In genomic region chrX:42755820-42756219, GRCh38 we compare ENCODE assay signal across 9 cellular contexts. TPM values are rescaled to one million over a fixed set of nuclear protein-coding genes. Genes with fewer than 3 reads are reported as not detected.
DNase-seq lines count a peak whose midpoint lies in the region; ATAC-seq and TF ChIP-seq lines count a peak whose summit lies in the region.
"Had no signal": no experiment of that assay in that cellular context is flagged by ENCODE, and none has a peak within 500 bp of the region (broad histone marks: within the 10 kb centered on the region; RNA-seq: fewer than 3 reads in every experiment).

No MANE protein-coding gene starts in this region.

- no peaks in the 10 kb centered on the region for H3K4me1 ChIP-seq in right atrium auricular region

- no peak overlapping the region for H3K27ac ChIP-seq in right atrium auricular region

- peak; percentile 75 for DNase-seq in EH (ENCODE audit: low read depth)
- peak; percentile 68 for DNase-seq in astrocyte of the spinal cord (ENCODE audit: low read depth, low spot score)
- peak; percentile 72 for DNase-seq in right atrium auricular region (ENCODE audit: low spot score)
- peak; percentile 56 for DNase-seq in sciatic nerve (ENCODE audit: low spot score)
- no peak for DNase-seq in putamen (ENCODE audit: low spot score)
- DNase-seq in stimulated activated CD4-positive, alpha-beta T cell treated with anti-CD3 and anti-CD28 coated beads, Interleukin-15, amount 100 ng/mL, for 24 hours = no peak
- DNase-seq in stimulated activated CD4-positive, alpha-beta T cell treated with anti-CD3 and anti-CD28 coated beads, Interleukin-2, amount 100 ng/mL, for 48 hours = no peak

- ATAC-seq in sciatic nerve = peak; percentile 88
- ATAC-seq in HG03442 (IDR thresholded peaks at IDR 0.05; ENCODE audit: unreplicated experiment) = no peak

- no peaks in the 10 kb centered on the region for H3K27me3 ChIP-seq in right atrium auricular region

- H3K9me3 ChIP-seq in right atrium auricular region = no peaks in the 10 kb centered on the region

- intact Hi-C loops in sciatic nerve (cut with DNase I) = no loop called here

- TF ChIP-seq CTCF in astrocyte of the spinal cord (IDR thresholded peaks at IDR 0.05; ENCODE audit: low read depth, low read length) (no peak), right atrium auricular region (IDR thresholded peaks at IDR 0.05) (no peak)

- no peaks in the 10 kb centered on the region for H3K36me3 ChIP-seq in right atrium auricular region

- no peak overlapping the region for H3K4me3 ChIP-seq in astrocyte of the spinal cord (ENCODE audit: low read depth, low read length)
- no peak overlapping the region for H3K4me3 ChIP-seq in right atrium auricular region

- in situ Hi-C loops in astrocyte of the spinal cord (cut with HindIII; ENCODE audit: low sequenced_read_pairs) = no loop called here

RNA-seq across cellular contexts. Expression of gene PPP1R2C, which starts 22.1 kb away (rescaled TPM):
- total RNA-seq in right atrium auricular region (not detected), sciatic nerve (not detected)
- total RNA-seq: mesenteric fat pad had no signal

Comparison
In these comparisons a context has a peak if more than half of its experiments do, and no peak if none do; other contexts are left out.
1. DNase-seq: peak in EH (single experiment), astrocyte of the spinal cord (single experiment), right atrium auricular region (single experiment) and sciatic nerve (single experiment); none in putamen (single experiment), stimulated activated CD4-positive, alpha-beta T cell treated with anti-CD3 and anti-CD28 coated beads, Interleukin-15, amount 100 ng/mL, for 24 hours (single experiment) and stimulated activated CD4-positive, alpha-beta T cell treated with anti-CD3 and anti-CD28 coated beads, Interleukin-2, amount 100 ng/mL, for 48 hours (0 of 2).